In the genomic region with DNA sequence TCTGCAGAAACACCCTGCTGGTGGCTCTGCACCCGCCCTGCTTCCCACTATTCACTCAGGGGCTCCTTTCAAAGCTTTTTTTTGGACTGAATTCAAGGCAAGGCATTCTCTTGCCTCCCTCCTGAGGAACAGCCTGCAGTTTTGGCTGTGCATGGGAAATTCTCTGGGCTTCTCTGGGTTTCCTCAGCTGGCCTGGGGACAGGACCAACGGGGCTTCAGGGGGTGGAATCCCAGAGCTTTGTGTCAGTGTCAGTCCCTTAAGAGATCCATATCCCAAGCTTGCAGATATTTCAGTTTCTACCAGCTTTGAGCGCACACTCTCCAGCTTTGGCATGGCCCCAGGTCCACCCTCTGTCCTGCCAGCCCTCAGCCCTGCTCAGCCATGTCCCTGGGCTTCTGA, we compare ENCODE assay signal across 23 cellular contexts. TPM values are rescaled to one million over a fixed set of nuclear protein-coding genes. Genes with fewer than 3 reads are reported as not detected.
"Had no signal": no experiment of that assay in that cellular context is flagged by ENCODE, and none has a peak within 500 bp of the region (broad histone marks: within the 10 kb centered on the region; RNA-seq: fewer than 3 reads in every experiment).

No MANE protein-coding gene starts in this region.

- H3K4me2 ChIP-seq: PC-9 had no signal

- H3K27ac ChIP-seq: adrenal gland, breast epithelium, PC-9, WERI-Rb-1 had no signal

- H2AFZ ChIP-seq: PC-9 had no signal

- H3K4me3 ChIP-seq: adrenal gland, breast epithelium, PC-9 had no signal

- H3K36me3 ChIP-seq: adrenal gland, breast epithelium, WERI-Rb-1 had no signal

- ATAC-seq: activated CD4-positive, CD25-positive, alpha-beta regulatory T cell treated with anti-CD3 and anti-CD28 coated beads, Interleukin-2, amount 50 U/mL, for 24 hours; activated CD8-positive, alpha-beta T cell treated with anti-CD3 and anti-CD28 coated beads for 36 hours had no signal

- H3K9me3 ChIP-seq: adrenal gland, breast epithelium had no signal

- DNase-seq: activated CD4-positive, alpha-beta T cell treated with anti-CD3 and anti-CD28 coated beads for 4 hours; activated CD8-positive, alpha-beta memory T cell treated with anti-CD3 and anti-CD28 coated beads, Interleukin-2, amount 50 U/mL, for 48 hours; activated naive CD4-positive, alpha-beta T cell treated with anti-CD3 and anti-CD28 coated beads, Interleukin-2, amount 50 U/mL, for 16 hours; activated naive CD8-positive, alpha-beta T cell treated with anti-CD3 and anti-CD28 coated beads, Interleukin-2, amount 10 ng/mL, durations not matched to agents 7 days and 5 days; activated T-cell treated with anti-CD3 and anti-CD28 coated beads, Interleukin-2, amount 50 U/mL, for 1 hour; adrenal gland; central memory CD4-positive, alpha-beta T cell; Karpas-422; MM.1S; NCI-H1105; NCI-H1436; NCI-H187; NCI-H2081; NCI-H510A treated with DMSO at 0.1 percent for 48 hours; SIG-M5; T-helper 1 cell had no signal

RNA-seq across cellular contexts. Expression of a gene that starts 2.0 kb away (rescaled TPM):
- total RNA-seq: activated CD8-positive, alpha-beta T cell treated with anti-CD3 and anti-CD28 coated beads for 36 hours; activated naive CD8-positive, alpha-beta T cell treated with anti-CD3 and anti-CD28 coated beads, Interleukin-2, amount 10 ng/mL, durations not matched to agents 7 days and 5 days; adrenal gland; breast epithelium; PC-9; RPMI7951; T-helper 2 cell treated with Interferon-gamma antibody and Interleukin-4, amounts not matched to agents 100 ng/mL and 5 ng/mL, for 36 hours had no signal
